ENCODE assay signal across 1 cellular context in the genomic region with DNA sequence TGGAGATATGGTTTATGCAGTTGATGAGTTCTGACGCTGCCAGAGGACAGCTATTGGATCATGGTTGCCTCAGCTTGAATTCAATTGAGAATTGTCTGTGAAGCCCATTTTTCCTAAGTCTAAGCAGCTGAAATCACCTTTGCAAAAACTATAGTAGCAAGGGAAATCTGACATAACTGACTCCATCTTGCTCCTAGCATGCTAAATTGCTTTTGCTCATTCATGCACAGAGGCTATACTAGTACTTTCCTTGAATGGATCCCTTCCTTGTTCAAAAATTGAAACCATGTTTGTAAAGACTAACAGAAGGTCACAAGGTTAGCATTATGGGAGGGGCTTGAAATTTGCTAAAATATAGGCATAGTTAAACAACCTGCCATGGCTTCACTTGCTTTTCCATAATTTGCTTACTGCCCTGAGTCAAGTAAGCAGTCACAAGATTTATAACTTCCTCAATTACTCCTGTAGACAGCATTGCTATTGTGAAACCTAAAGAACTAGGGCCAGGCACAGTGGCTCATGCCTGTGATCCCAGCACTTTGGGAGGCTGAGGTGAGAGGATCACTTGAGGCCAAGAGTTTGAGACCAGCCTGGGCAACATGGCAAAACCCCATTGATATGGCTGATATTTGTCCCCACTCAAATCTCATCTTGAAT.
TF ChIP-seq lines count a peak whose summit lies in the region.

No MANE protein-coding gene starts in this region.

TF ChIP-seq in K562, 482 proteins besides CTCF, POLR2A, EP300 and RAD21 (continued from another document):
- TF ChIP-seq ZNF175 (CRISPR knock-in tag; IDR thresholded peaks at IDR 0.05; ENCODE audit: low read depth), result peak; percentile 63; the same call in 1 of the 2 replicates
- TF ChIP-seq ZNF316 (IDR thresholded peaks at IDR 0.05), result no peak
- TF ChIP-seq, protein P1, sequence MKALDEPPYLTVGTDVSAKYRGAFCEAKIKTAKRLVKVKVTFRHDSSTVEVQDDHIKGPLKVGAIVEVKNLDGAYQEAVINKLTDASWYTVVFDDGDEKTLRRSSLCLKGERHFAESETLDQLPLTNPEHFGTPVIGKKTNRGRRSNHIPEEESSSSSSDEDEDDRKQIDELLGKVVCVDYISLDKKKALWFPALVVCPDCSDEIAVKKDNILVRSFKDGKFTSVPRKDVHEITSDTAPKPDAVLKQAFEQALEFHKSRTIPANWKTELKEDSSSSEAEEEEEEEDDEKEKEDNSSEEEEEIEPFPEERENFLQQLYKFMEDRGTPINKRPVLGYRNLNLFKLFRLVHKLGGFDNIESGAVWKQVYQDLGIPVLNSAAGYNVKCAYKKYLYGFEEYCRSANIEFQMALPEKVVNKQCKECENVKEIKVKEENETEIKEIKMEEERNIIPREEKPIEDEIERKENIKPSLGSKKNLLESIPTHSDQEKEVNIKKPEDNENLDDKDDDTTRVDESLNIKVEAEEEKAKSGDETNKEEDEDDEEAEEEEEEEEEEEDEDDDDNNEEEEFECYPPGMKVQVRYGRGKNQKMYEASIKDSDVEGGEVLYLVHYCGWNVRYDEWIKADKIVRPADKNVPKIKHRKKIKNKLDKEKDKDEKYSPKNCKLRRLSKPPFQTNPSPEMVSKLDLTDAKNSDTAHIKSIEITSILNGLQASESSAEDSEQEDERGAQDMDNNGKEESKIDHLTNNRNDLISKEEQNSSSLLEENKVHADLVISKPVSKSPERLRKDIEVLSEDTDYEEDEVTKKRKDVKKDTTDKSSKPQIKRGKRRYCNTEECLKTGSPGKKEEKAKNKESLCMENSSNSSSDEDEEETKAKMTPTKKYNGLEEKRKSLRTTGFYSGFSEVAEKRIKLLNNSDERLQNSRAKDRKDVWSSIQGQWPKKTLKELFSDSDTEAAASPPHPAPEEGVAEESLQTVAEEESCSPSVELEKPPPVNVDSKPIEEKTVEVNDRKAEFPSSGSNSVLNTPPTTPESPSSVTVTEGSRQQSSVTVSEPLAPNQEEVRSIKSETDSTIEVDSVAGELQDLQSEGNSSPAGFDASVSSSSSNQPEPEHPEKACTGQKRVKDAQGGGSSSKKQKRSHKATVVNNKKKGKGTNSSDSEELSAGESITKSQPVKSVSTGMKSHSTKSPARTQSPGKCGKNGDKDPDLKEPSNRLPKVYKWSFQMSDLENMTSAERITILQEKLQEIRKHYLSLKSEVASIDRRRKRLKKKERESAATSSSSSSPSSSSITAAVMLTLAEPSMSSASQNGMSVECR (CRISPR knock-in tag; IDR thresholded peaks at IDR 0.05), result no peak
- TF ChIP-seq FIP1L1 (IDR thresholded peaks at IDR 0.05; ENCODE audit: low read depth, low read length, poor library complexity, severe bottlenecking), result no peak
- TF ChIP-seq GABPB1 (CRISPR knock-in tag; IDR thresholded peaks at IDR 0.05), result no peak
- TF ChIP-seq CHD1 (IDR thresholded peaks at IDR 0.05; ENCODE audit: low read length), result no peak
- no peak for TF ChIP-seq GABPB2 (CRISPR knock-in tag; conservative IDR thresholded peaks at IDR 0.05)
- peak; percentile 57; the same call in 1 of the 2 replicates for TF ChIP-seq PTTG1 (tag; IDR thresholded peaks at IDR 0.05; ENCODE audit: low read depth)
- TF ChIP-seq MYBL2 (IDR thresholded peaks at IDR 0.05; ENCODE audit: low read depth), result no peak
- no peak for TF ChIP-seq MYBL2 (CRISPR knock-in tag; IDR thresholded peaks at IDR 0.05; ENCODE audit: borderline replicate concordance)
- TF ChIP-seq, protein P2, sequence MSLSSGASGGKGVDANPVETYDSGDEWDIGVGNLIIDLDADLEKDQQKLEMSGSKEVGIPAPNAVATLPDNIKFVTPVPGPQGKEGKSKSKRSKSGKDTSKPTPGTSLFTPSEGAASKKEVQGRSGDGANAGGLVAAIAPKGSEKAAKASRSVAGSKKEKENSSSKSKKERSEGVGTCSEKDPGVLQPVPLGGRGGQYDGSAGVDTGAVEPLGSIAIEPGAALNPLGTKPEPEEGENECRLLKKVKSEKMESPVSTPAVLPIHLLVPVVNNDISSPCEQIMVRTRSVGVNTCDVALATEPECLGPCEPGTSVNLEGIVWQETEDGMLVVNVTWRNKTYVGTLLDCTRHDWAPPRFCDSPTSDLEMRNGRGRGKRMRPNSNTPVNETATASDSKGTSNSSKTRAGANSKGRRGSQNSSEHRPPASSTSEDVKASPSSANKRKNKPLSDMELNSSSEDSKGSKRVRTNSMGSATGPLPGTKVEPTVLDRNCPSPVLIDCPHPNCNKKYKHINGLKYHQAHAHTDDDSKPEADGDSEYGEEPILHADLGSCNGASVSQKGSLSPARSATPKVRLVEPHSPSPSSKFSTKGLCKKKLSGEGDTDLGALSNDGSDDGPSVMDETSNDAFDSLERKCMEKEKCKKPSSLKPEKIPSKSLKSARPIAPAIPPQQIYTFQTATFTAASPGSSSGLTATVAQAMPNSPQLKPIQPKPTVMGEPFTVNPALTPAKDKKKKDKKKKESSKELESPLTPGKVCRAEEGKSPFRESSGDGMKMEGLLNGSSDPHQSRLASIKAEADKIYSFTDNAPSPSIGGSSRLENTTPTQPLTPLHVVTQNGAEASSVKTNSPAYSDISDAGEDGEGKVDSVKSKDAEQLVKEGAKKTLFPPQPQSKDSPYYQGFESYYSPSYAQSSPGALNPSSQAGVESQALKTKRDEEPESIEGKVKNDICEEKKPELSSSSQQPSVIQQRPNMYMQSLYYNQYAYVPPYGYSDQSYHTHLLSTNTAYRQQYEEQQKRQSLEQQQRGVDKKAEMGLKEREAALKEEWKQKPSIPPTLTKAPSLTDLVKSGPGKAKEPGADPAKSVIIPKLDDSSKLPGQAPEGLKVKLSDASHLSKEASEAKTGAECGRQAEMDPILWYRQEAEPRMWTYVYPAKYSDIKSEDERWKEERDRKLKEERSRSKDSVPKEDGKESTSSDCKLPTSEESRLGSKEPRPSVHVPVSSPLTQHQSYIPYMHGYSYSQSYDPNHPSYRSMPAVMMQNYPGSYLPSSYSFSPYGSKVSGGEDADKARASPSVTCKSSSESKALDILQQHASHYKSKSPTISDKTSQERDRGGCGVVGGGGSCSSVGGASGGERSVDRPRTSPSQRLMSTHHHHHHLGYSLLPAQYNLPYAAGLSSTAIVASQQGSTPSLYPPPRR (CRISPR knock-in tag; IDR thresholded peaks at IDR 0.05; ENCODE audit: borderline replicate concordance), result no peak
- TF ChIP-seq, protein P3, sequence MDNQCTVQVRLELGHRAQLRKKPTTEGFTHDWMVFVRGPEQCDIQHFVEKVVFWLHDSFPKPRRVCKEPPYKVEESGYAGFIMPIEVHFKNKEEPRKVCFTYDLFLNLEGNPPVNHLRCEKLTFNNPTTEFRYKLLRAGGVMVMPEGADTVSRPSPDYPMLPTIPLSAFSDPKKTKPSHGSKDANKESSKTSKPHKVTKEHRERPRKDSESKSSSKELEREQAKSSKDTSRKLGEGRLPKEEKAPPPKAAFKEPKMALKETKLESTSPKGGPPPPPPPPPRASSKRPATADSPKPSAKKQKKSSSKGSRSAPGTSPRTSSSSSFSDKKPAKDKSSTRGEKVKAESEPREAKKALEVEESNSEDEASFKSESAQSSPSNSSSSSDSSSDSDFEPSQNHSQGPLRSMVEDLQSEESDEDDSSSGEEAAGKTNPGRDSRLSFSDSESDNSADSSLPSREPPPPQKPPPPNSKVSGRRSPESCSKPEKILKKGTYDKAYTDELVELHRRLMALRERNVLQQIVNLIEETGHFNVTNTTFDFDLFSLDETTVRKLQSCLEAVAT (IDR thresholded peaks at IDR 0.05), result no peak
- no peak for TF ChIP-seq ARID1B (IDR thresholded peaks at IDR 0.05)
- TF ChIP-seq, protein P4, sequence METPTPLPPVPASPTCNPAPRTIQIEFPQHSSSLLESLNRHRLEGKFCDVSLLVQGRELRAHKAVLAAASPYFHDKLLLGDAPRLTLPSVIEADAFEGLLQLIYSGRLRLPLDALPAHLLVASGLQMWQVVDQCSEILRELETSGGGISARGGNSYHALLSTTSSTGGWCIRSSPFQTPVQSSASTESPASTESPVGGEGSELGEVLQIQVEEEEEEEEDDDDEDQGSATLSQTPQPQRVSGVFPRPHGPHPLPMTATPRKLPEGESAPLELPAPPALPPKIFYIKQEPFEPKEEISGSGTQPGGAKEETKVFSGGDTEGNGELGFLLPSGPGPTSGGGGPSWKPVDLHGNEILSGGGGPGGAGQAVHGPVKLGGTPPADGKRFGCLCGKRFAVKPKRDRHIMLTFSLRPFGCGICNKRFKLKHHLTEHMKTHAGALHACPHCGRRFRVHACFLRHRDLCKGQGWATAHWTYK (CRISPR knock-in tag; IDR thresholded peaks at IDR 0.05), result 0 out of 2 replicates have a peak, but pooled peaks have one; percentile 64
- TF ChIP-seq, protein P5, sequence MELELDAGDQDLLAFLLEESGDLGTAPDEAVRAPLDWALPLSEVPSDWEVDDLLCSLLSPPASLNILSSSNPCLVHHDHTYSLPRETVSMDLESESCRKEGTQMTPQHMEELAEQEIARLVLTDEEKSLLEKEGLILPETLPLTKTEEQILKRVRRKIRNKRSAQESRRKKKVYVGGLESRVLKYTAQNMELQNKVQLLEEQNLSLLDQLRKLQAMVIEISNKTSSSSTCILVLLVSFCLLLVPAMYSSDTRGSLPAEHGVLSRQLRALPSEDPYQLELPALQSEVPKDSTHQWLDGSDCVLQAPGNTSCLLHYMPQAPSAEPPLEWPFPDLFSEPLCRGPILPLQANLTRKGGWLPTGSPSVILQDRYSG (tag; conservative IDR thresholded peaks at IDR 0.05; ENCODE audit: low read depth), result peak; percentile 67; the same call in 1 of the 2 replicates
- TF ChIP-seq SMARCC2 (IDR thresholded peaks at IDR 0.05; ENCODE audit: low read depth), result no peak
TF ChIP-seq in K562: peak in this region for 8.
